ENCODE assay signal across 13 cellular contexts in the genomic region with DNA sequence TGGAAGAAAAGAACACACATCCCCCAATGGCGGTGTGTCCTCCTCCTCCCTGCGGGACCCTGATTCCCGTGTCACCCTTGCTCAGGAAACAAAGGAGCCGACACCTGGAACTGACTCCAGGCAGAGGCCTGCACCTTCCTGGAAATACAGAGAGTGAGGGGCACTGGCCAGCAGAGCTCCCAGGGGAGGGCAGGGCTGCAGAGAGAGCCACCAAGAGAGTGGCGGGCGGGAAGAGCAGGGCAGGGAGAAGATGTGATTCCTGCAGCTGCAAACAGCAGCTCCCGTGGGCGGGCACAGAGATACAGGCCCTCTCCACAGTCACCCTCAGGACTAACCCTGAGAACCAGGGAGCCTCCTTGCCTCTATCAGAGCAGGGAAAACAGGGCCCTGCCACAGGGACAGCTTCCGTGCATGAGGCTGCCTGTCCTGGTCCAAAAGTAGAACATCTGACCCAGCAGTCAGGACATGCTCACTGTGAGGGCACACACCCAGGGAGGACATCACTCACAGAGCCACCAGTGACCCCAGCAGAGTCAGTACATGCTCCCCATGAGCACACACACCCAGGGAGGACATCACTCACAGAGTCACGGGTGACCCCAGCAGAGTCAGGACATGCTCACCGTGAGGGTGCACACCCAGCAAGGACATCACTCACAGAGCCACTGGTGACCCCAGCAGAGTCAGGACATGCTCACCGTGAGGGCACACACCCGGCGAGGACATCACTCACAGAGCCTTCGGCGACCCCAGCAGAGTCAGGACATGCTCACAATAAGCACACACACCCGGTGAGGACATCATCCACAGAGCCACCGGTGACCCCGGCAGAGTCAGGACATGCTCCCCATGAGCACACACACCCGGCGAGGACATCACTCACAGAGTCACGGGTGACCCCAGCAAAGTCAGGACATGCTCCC.
DNase-seq lines count a peak whose midpoint lies in the region; ATAC-seq and TF ChIP-seq lines count a peak whose summit lies in the region.
"Had no signal": no experiment of that assay in that cellular context is flagged by ENCODE, and none has a peak within 500 bp of the region (broad histone marks: within the 10 kb centered on the region; RNA-seq: fewer than 3 reads in every experiment).

No MANE protein-coding gene starts in this region.

- H2BK120ac ChIP-seq in trophoblast cell (ENCODE audit: insufficient read depth, low read length, poor library complexity), result no peak overlapping the region

- H3K36me3 ChIP-seq in BLaER1 (no peaks in the 10 kb centered on the region), right atrium auricular region (no peaks in the 10 kb centered on the region), trophoblast cell (ENCODE audit: control insufficient read depth in 1 of 2, insufficient read depth in 2 of 2, low read length in 2 of 2) (no peaks in the 10 kb centered on the region), mucosa of descending colon (ENCODE audit: low read depth) (no peaks in the 10 kb centered on the region)

- peaks cover 58% of the 10 kb centered on the region for H3K4me1 ChIP-seq in BLaER1
- peaks cover 0 to 12% of the 10 kb centered on the region in 2 donors for H3K4me1 ChIP-seq in right atrium auricular region
- peaks cover 19 to 26% of the 10 kb centered on the region in 2 experiments for H3K4me1 ChIP-seq in trophoblast cell (ENCODE audit: control insufficient read depth in 1 of 2, insufficient read depth in 2 of 2, low read length in 2 of 2)
- H3K4me1 ChIP-seq in mucosa of descending colon (ENCODE audit: low read depth), result no peaks in the 10 kb centered on the region

- H3K18ac ChIP-seq in trophoblast cell (ENCODE audit: low read length), result no peak overlapping the region

- H4K12ac ChIP-seq in trophoblast cell (ENCODE audit: low read depth, low read length), result no peak overlapping the region

- peaks cover 13% of the 10 kb centered on the region for H3K79me1 ChIP-seq in trophoblast cell (ENCODE audit: low read length)

- H3K79me2 ChIP-seq in trophoblast cell (ENCODE audit: control insufficient read depth, insufficient read depth, low read length, poor library complexity), result no peaks in the 10 kb centered on the region

- no peak overlapping the region; the same call in 1 of the 2 replicates for H3K9ac ChIP-seq in BLaER1
- H3K9ac ChIP-seq in trophoblast cell (ENCODE audit: low read length), result no peak overlapping the region

- no peak overlapping the region for H2AFZ ChIP-seq in trophoblast cell (ENCODE audit: insufficient read depth, low read length, poor library complexity)

- DNase-seq in WTC11 (ENCODE audit: low spot score) (peak; percentile 4), right atrium auricular region (ENCODE audit: low spot score) (peak; percentile 26), trophoblast cell (no peak), putamen (ENCODE audit: low spot score) (no peak), mucosa of descending colon (no peak)
- DNase-seq: activated CD4-positive, alpha-beta T cell treated with anti-CD3 and anti-CD28 coated beads, Interleukin-2, amount 50 U/mL, for 48 hours; foreskin melanocyte; NCI-H1436; NCI-H2227 treated with DMSO at 0.1 percent for 48 hours; NK-92 treated with Interleukin-12 subunit alpha and Interleukin-12 subunit beta, amount 100 ng/mL, for 24 hours had no signal

- peaks cover 16% of the 10 kb centered on the region for H3K9me3 Mint-ChIP-seq in WTC11

- H4K91ac ChIP-seq in trophoblast cell (ENCODE audit: low read depth, low read length), result peak overlapping the region; percentile 41

- no peak overlapping the region for H3K4ac ChIP-seq in trophoblast cell (ENCODE audit: low read depth, low read length)

- no peaks in the 10 kb centered on the region for H4K20me1 ChIP-seq in BLaER1

- H3K14ac ChIP-seq in trophoblast cell (ENCODE audit: low read length), result no peak overlapping the region

- no peak overlapping the region for H2BK12ac ChIP-seq in trophoblast cell (ENCODE audit: low read length)

- POLR2A ChIA-PET in WTC11 (lab: Charles Lee), result no interaction called here

- WGBS in trophoblast cell (ENCODE audit: extremely low coverage, insufficient coverage, insufficient read length), result no CpG with 5 or more reads among the region's 22 CpGs

- no peaks in the 10 kb centered on the region; the same call in 1 of the 2 replicates for H3K27me3 Mint-ChIP-seq in WTC11 (ENCODE audit: low read depth)

- H3K36me3 Mint-ChIP-seq in WTC11, result peaks cover 9% of the 10 kb centered on the region

- H2AK5ac ChIP-seq in trophoblast cell (ENCODE audit: low read length), result no peak overlapping the region

- peak overlapping the region; percentile 86 for H3K4me2 ChIP-seq in BLaER1
- H3K4me2 ChIP-seq in trophoblast cell (ENCODE audit: low read length), result no peak overlapping the region

- H3K4me3 Mint-ChIP-seq in WTC11, result no peak overlapping the region

- H3K27me3 ChIP-seq in BLaER1 (no peaks in the 10 kb centered on the region), right atrium auricular region (no peaks in the 10 kb centered on the region), trophoblast cell (ENCODE audit: insufficient read depth, low read length) (no peaks in the 10 kb centered on the region)

- no peak overlapping the region for H3K23ac ChIP-seq in trophoblast cell (ENCODE audit: low read length)

- peaks cover 17% of the 10 kb centered on the region for H3K9me3 ChIP-seq in BLaER1
- no peaks in the 10 kb centered on the region for H3K9me3 ChIP-seq in right atrium auricular region
- H3K9me3 ChIP-seq in trophoblast cell (ENCODE audit: insufficient read depth, low read depth, low read length), result peaks cover 6% of the 10 kb centered on the region
- no peaks in the 10 kb centered on the region for H3K9me3 ChIP-seq in mucosa of descending colon

- H3K4me1 Mint-ChIP-seq in WTC11, result peaks cover 15% of the 10 kb centered on the region

- H3K4me3 ChIP-seq in BLaER1 (no peak overlapping the region), right atrium auricular region (no peak overlapping the region), trophoblast cell (ENCODE audit: low read depth, low read length) (no peak overlapping the region), mucosa of descending colon (no peak overlapping the region)

- H4K8ac ChIP-seq in trophoblast cell (ENCODE audit: low read depth, low read length), result no peak overlapping the region

- CTCF ChIA-PET in WTC11 (lab: Charles Lee), result no interaction called here

- H3K27ac Mint-ChIP-seq in WTC11, result no peak overlapping the region

- ATAC-seq in WTC11 (no peak), HG02588 (IDR thresholded peaks at IDR 0.05; ENCODE audit: unreplicated experiment) (no peak), GM21723 (IDR thresholded peaks at IDR 0.05; ENCODE audit: unreplicated experiment) (no peak), mucosa of descending colon (no peak)

- intact Hi-C loops in mucosa of descending colon (cut with DNase I, micrococcal nuclease), result no loop called here

- H2BK5ac ChIP-seq in trophoblast cell (ENCODE audit: low read depth, low read length, poor library complexity), result no peak overlapping the region

- TF ChIP-seq CTCF in WTC11 (IDR thresholded peaks at IDR 0.05) (no peak), right atrium auricular region (IDR thresholded peaks at IDR 0.05) (no peak), mucosa of descending colon (IDR thresholded peaks at IDR 0.05) (no peak)

- H3K27ac ChIP-seq in BLaER1 (peak overlapping the region; percentile 59; the same call in 1 of the 2 replicates), right atrium auricular region (no peak overlapping the region), trophoblast cell (ENCODE audit: low read depth, low read length) (no peak overlapping the region)

TF ChIP-seq in WTC11, 78 proteins besides CTCF, POLR2A, EP300 and RAD21 (continues in another document):
- TF ChIP-seq ATF3 (CRISPR knock-in tag; conservative IDR thresholded peaks at IDR 0.05), result no peak
- no peak for TF ChIP-seq SMAD4 (CRISPR knock-in tag; IDR thresholded peaks at IDR 0.05)
- TF ChIP-seq NR3C1 (CRISPR knock-in tag; conservative IDR thresholded peaks at IDR 0.05; ENCODE audit: low read depth), result no peak
- no peak for TF ChIP-seq ZNF219 (CRISPR knock-in tag; IDR thresholded peaks at IDR 0.05; ENCODE audit: borderline replicate concordance)
- no peak for TF ChIP-seq ZNF512 (CRISPR knock-in tag; IDR thresholded peaks at IDR 0.05; ENCODE audit: borderline replicate concordance)
- no peak for TF ChIP-seq EMX1 (CRISPR knock-in tag; IDR thresholded peaks at IDR 0.05)
- TF ChIP-seq, protein P1, sequence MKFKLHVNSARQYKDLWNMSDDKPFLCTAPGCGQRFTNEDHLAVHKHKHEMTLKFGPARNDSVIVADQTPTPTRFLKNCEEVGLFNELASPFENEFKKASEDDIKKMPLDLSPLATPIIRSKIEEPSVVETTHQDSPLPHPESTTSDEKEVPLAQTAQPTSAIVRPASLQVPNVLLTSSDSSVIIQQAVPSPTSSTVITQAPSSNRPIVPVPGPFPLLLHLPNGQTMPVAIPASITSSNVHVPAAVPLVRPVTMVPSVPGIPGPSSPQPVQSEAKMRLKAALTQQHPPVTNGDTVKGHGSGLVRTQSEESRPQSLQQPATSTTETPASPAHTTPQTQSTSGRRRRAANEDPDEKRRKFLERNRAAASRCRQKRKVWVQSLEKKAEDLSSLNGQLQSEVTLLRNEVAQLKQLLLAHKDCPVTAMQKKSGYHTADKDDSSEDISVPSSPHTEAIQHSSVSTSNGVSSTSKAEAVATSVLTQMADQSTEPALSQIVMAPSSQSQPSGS (CRISPR knock-in tag; IDR thresholded peaks at IDR 0.05; ENCODE audit: borderline replicate concordance, low read depth), result no peak
- TF ChIP-seq, protein P2, sequence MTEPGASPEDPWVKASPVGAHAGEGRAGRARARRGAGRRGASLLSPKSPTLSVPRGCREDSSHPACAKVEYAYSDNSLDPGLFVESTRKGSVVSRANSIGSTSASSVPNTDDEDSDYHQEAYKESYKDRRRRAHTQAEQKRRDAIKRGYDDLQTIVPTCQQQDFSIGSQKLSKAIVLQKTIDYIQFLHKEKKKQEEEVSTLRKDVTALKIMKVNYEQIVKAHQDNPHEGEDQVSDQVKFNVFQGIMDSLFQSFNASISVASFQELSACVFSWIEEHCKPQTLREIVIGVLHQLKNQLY (CRISPR knock-in tag; IDR thresholded peaks at IDR 0.05), result no peak

Comparison
In these comparisons a context has a peak if more than half of its experiments do, and no peak if none do; other contexts are left out.
1. DNase-seq: peak in WTC11 (single experiment) and right atrium auricular region (single experiment); none in trophoblast cell (0 of 2), putamen (single experiment) and mucosa of descending colon (0 of 3).